Comparison of ENCODE assay signal across 32 cellular contexts in the genomic region with DNA sequence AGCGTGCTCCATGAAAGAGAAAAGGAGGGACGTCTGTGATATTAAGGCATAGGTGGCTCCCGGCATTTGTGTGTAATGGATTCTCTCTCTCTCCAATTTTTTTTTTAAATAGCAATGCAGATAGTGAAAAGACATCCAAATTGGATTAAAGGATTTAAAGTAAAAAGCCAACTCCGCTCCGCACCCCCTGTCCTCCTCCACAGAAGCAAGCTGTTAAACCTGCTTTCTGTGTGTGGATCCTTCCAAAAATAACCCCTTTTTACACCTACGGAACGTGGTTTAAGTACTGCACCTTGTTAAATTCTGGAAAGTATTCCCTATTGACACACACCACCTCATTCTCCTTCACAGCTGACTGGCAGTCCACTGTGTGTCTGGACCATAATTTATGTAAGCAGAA.
"Had no signal": no experiment of that assay in that cellular context is flagged by ENCODE, and none has a peak within 500 bp of the region (broad histone marks: within the 10 kb centered on the region; RNA-seq: fewer than 3 reads in every experiment).

No MANE protein-coding gene starts in this region.

- H3K27me3 ChIP-seq: adrenal gland, body of pancreas, brain microvascular endothelial cell, breast epithelium had no signal

- H3K4me3 Mint-ChIP-seq: activated B cell treated with CpG ODN at 0.5 μM for 24 hours; activated CD4-positive, alpha-beta memory T cell treated with anti-CD3 and anti-CD28 coated beads for 36 hours; activated CD4-positive, alpha-beta T cell treated with anti-CD3 and anti-CD28 coated beads, Interleukin-2, amount 10 ng/mL, durations not matched to agents 24 days and 14 days; activated CD8-positive, alpha-beta T cell treated with anti-CD3 and anti-CD28 coated beads for 36 hours; activated naive CD4-positive, alpha-beta T cell treated with anti-CD3 and anti-CD28 coated beads for 36 hours; activated naive CD8-positive, alpha-beta T cell treated with anti-CD3 and anti-CD28 coated beads for 36 hours; activated T-cell treated with anti-CD3 and anti-CD28 coated beads, Interleukin-2, amount 50 U/mL, for 4 hours; activated T-cell treated with anti-CD3 and anti-CD28 coated beads, Interleukin-2, amount 50 U/mL, for 72 hours; activated T-helper 1 cell treated with anti-CD3 and anti-CD28 coated beads, Interleukin-12 subunit alpha, Interleukin-12 subunit beta, Interleukin-2, Interleukin-4 antibody, amounts not matched to agents 30 ng/mL and 10 ng/mL and 1 ng/mL, durations not matched to agents 14 hours and 24 hours and 36 hours; activated T-helper 17 cell treated with anti-CD3 and anti-CD28 coated beads, Interleukin-2, amount 50 U/mL, for 72 hours; T-helper 1 cell treated with Interleukin-12 subunit alpha and Interleukin-12 subunit beta and Interleukin-4 antibody, amounts not matched to agents 30 μg/mL and 1 μg/mL, for 36 hours; T-helper 2 cell treated with Interferon-gamma antibody and Interleukin-4, amounts not matched to agents 5 μg/mL and 100 μg/mL, for 36 hours had no signal

- H3K27me3 Mint-ChIP-seq: activated CD4-positive, alpha-beta memory T cell treated with anti-CD3 and anti-CD28 coated beads for 36 hours had no signal

- H3K27ac ChIP-seq: adrenal gland, body of pancreas, brain microvascular endothelial cell, breast epithelium had no signal

- H3K27ac Mint-ChIP-seq: activated B cell treated with CpG ODN at 0.5 μM for 24 hours; activated CD4-positive, alpha-beta memory T cell treated with anti-CD3 and anti-CD28 coated beads for 36 hours; activated CD4-positive, alpha-beta T cell treated with anti-CD3 and anti-CD28 coated beads, Interleukin-2, amount 10 ng/mL, durations not matched to agents 24 days and 14 days; activated CD8-positive, alpha-beta T cell treated with anti-CD3 and anti-CD28 coated beads for 36 hours; activated naive CD4-positive, alpha-beta T cell treated with anti-CD3 and anti-CD28 coated beads for 36 hours; activated naive CD4-positive, alpha-beta T cell treated with anti-CD3 and anti-CD28 coated beads, Interleukin-2, amount 50 U/mL, for 72 hours; activated naive CD8-positive, alpha-beta T cell treated with anti-CD3 and anti-CD28 coated beads for 36 hours; activated T-cell treated with anti-CD3 and anti-CD28 coated beads, Interleukin-2, amount 50 U/mL, for 72 hours; activated T-helper 1 cell treated with anti-CD3 and anti-CD28 coated beads, Interleukin-12 subunit alpha, Interleukin-12 subunit beta, Interleukin-2, Interleukin-4 antibody, amounts not matched to agents 30 ng/mL and 10 ng/mL and 1 ng/mL, durations not matched to agents 14 hours and 24 hours and 36 hours; activated T-helper 17 cell treated with anti-CD3 and anti-CD28 coated beads, Interleukin-2, amount 50 U/mL, for 72 hours; T-helper 1 cell treated with Interleukin-12 subunit alpha and Interleukin-12 subunit beta and Interleukin-4 antibody, amounts not matched to agents 30 μg/mL and 1 μg/mL, for 36 hours; T-helper 2 cell treated with Interferon-gamma antibody and Interleukin-4, amounts not matched to agents 5 μg/mL and 100 μg/mL, for 36 hours had no signal

- H3K36me3 Mint-ChIP-seq: activated CD4-positive, alpha-beta memory T cell treated with anti-CD3 and anti-CD28 coated beads for 36 hours; activated naive CD4-positive, alpha-beta T cell treated with anti-CD3 and anti-CD28 coated beads, Interleukin-2, amount 50 U/mL, for 72 hours; activated naive CD8-positive, alpha-beta T cell treated with anti-CD3 and anti-CD28 coated beads for 36 hours had no signal

- DNase-seq: activated B cell treated with CpG ODN at 0.5 μM for 24 hours; activated CD4-positive, alpha-beta memory T cell treated with anti-CD3 and anti-CD28 coated beads for 36 hours; activated CD4-positive, alpha-beta T cell treated with anti-CD3 and anti-CD28 coated beads for 4 hours; activated CD4-positive, alpha-beta T cell treated with anti-CD3 and anti-CD28 coated beads, Interleukin-2, amount 10 ng/mL, durations not matched to agents 24 days and 14 days; activated CD4-positive, alpha-beta T cell treated with anti-CD3 and anti-CD28 coated beads, Interleukin-2, amount 50 U/mL, for 1 hour; activated CD4-positive, alpha-beta T cell treated with anti-CD3 and anti-CD28 coated beads, Interleukin-2, amount 50 U/mL, for 4 hours; activated CD4-positive, CD25-positive, alpha-beta regulatory T cell treated with anti-CD3 and anti-CD28 coated beads, Interleukin-2, amount 50 U/mL, for 72 hours; activated CD8-positive, alpha-beta memory T cell treated with anti-CD3 and anti-CD28 coated beads, Interleukin-2, amount 50 U/mL, for 4 hours; activated CD8-positive, alpha-beta T cell treated with anti-CD3 and anti-CD28 coated beads for 36 hours; activated effector memory CD4-positive, alpha-beta T cell treated with anti-CD3 and anti-CD28 coated beads, Interleukin-2, amount 50 U/mL, for 16 hours; activated gamma-delta T cell treated with Interleukin-2 at 50 U/mL for 16 hours; activated naive CD4-positive, alpha-beta T cell; activated naive CD4-positive, alpha-beta T cell treated with anti-CD3 and anti-CD28 coated beads for 36 hours; activated naive CD4-positive, alpha-beta T cell treated with anti-CD3 and anti-CD28 coated beads, Interleukin-2, amount 50 U/mL, for 16 hours; activated naive CD8-positive, alpha-beta T cell treated with anti-CD3 and anti-CD28 coated beads for 36 hours; activated T-cell treated with anti-CD3 and anti-CD28 coated beads for 4 hours; activated T-cell treated with anti-CD3 and anti-CD28 coated beads, Interleukin-2, amount 50 U/mL, for 1 hour; activated T-cell treated with anti-CD3 and anti-CD28 coated beads, Interleukin-2, amount 50 U/mL, for 4 hours; activated T-cell treated with anti-CD3 and anti-CD28 coated beads, Interleukin-2, amount 50 U/mL, for 72 hours; adrenal gland; amniotic stem cell; body of pancreas; brain microvascular endothelial cell; central memory CD4-positive, alpha-beta T cell; T-helper 2 cell; T-helper 9 cell had no signal

- H3K9me3 ChIP-seq: adrenal gland, body of pancreas, breast epithelium had no signal

- H3K9me3 Mint-ChIP-seq: activated B cell treated with CpG ODN at 0.5 μM for 24 hours; activated CD4-positive, alpha-beta memory T cell treated with anti-CD3 and anti-CD28 coated beads for 36 hours; activated CD4-positive, alpha-beta T cell treated with anti-CD3 and anti-CD28 coated beads, Interleukin-2, amount 10 ng/mL, durations not matched to agents 24 days and 14 days; activated CD8-positive, alpha-beta T cell treated with anti-CD3 and anti-CD28 coated beads for 36 hours; activated naive CD4-positive, alpha-beta T cell treated with anti-CD3 and anti-CD28 coated beads for 36 hours; activated naive CD4-positive, alpha-beta T cell treated with anti-CD3 and anti-CD28 coated beads, Interleukin-2, amount 50 U/mL, for 72 hours; activated naive CD8-positive, alpha-beta T cell treated with anti-CD3 and anti-CD28 coated beads for 36 hours; activated T-cell treated with anti-CD3 and anti-CD28 coated beads, Interleukin-2, amount 50 U/mL, for 4 hours; activated T-cell treated with anti-CD3 and anti-CD28 coated beads, Interleukin-2, amount 50 U/mL, for 72 hours; activated T-helper 1 cell treated with anti-CD3 and anti-CD28 coated beads, Interleukin-12 subunit alpha, Interleukin-12 subunit beta, Interleukin-2, Interleukin-4 antibody, amounts not matched to agents 30 ng/mL and 10 ng/mL and 1 ng/mL, durations not matched to agents 14 hours and 24 hours and 36 hours; activated T-helper 17 cell treated with anti-CD3 and anti-CD28 coated beads, Interleukin-2, amount 50 U/mL, for 72 hours; T-helper 1 cell treated with Interleukin-12 subunit alpha and Interleukin-12 subunit beta and Interleukin-4 antibody, amounts not matched to agents 30 μg/mL and 1 μg/mL, for 36 hours; T-helper 2 cell treated with Interferon-gamma antibody and Interleukin-4, amounts not matched to agents 5 μg/mL and 100 μg/mL, for 36 hours had no signal

- H3K4me3 ChIP-seq: adrenal gland, body of pancreas, breast epithelium had no signal

- H3K4me1 Mint-ChIP-seq: activated B cell treated with CpG ODN at 0.5 μM for 24 hours; activated CD4-positive, alpha-beta T cell treated with anti-CD3 and anti-CD28 coated beads, Interleukin-2, amount 10 ng/mL, durations not matched to agents 24 days and 14 days; activated naive CD8-positive, alpha-beta T cell treated with anti-CD3 and anti-CD28 coated beads for 36 hours; activated T-helper 17 cell treated with anti-CD3 and anti-CD28 coated beads, Interleukin-2, amount 50 U/mL, for 72 hours had no signal

- ATAC-seq: activated CD8-positive, alpha-beta T cell treated with anti-CD3 and anti-CD28 coated beads for 36 hours; activated naive CD4-positive, alpha-beta T cell treated with anti-CD3 and anti-CD28 coated beads, Interleukin-2, amount 50 U/mL, for 72 hours; activated T-cell treated with anti-CD3 and anti-CD28 coated beads, Interleukin-2, amount 50 U/mL, for 4 hours; activated T-cell treated with anti-CD3 and anti-CD28 coated beads, Interleukin-2, amount 50 U/mL, for 72 hours; activated T-helper 17 cell treated with anti-CD3 and anti-CD28 coated beads, Interleukin-2, amount 50 U/mL, for 72 hours; body of pancreas had no signal

- H3K4me1 ChIP-seq: adrenal gland, body of pancreas, breast epithelium had no signal

- H3K36me3 ChIP-seq: adrenal gland, brain microvascular endothelial cell, breast epithelium had no signal
